In the genomic region with DNA sequence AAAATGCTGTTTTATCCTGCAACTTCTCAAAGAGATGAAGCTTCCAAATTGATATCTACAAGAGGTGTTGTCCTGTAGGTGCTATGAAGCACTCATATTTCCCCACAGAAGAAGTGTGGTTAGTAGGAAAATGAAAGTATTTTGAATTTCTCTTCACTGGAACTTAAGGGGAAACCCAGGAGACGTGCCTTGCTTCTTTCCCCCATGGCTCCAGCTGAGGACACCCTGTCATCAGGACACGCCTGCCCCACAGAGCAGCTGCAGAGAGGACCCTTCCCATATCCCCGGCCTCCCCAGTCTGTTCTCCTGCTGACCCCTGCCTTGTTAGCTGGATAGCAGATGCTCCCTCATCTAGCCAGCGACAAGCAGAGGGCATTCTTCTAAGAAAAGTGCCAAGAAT, we compare ENCODE assay signal across 10 cellular contexts.
DNase-seq lines count a peak whose midpoint lies in the region; ATAC-seq, FAIRE-seq and TF ChIP-seq lines count a peak whose summit lies in the region.
"Had no signal": no experiment of that assay in that cellular context is flagged by ENCODE, and none has a peak within 500 bp of the region (broad histone marks: within the 10 kb centered on the region; RNA-seq: fewer than 3 reads in every experiment).

No MANE protein-coding gene starts in this region.

- peaks cover 17% of the 10 kb centered on the region for H3K4me1 ChIP-seq in OCI-LY3 (ENCODE audit: low read length)
- peaks cover 8% of the 10 kb centered on the region for H3K4me1 ChIP-seq in effector memory CD4-positive, alpha-beta T cell (ENCODE audit: control insufficient read depth, insufficient read depth, low read length, poor library complexity, severe bottlenecking)
- H3K4me1 ChIP-seq in kidney (ENCODE audit: control insufficient read depth in 1 of 2, insufficient read depth in 1 of 2, low read depth in 1 of 2, low read length in 2 of 2), result no peaks in the 10 kb centered on the region
- no peaks in the 10 kb centered on the region for H3K4me1 ChIP-seq in psoas muscle
- H3K4me1 ChIP-seq: suprapubic skin had no signal

- TF ChIP-seq CTCF in GM12865 (IDR thresholded peaks at IDR 0.05; ENCODE audit: insufficient read depth, low read depth, low read length, missing control alignments) (no peak), OCI-LY3 (IDR thresholded peaks at IDR 0.05; ENCODE audit: low read depth, low read length) (no peak), kidney (IDR thresholded peaks at IDR 0.05; ENCODE audit: borderline replicate concordance, extremely low read depth, insufficient read depth) (no peak), psoas muscle (IDR thresholded peaks at IDR 0.05) (no peak)

- 78 to 86% (median 79%) methylated on average over 4 of the region's 4 CpGs for WGBS in psoas muscle, 3 donors

- peaks cover 76% of the 10 kb centered on the region for H3K27me3 ChIP-seq in OCI-LY3 (ENCODE audit: low read depth, low read length)
- no peaks in the 10 kb centered on the region for H3K27me3 ChIP-seq in effector memory CD4-positive, alpha-beta T cell (replicated peaks; ENCODE audit: control insufficient read depth, insufficient read depth, low read length, poor library complexity, severe bottlenecking)
- H3K27me3 ChIP-seq in psoas muscle (ENCODE audit: insufficient read depth in 3 of 3, low read length in 2 of 3), result peaks cover 0 to 3% (median 0%) of the 10 kb centered on the region in 3 donors
- H3K27me3 ChIP-seq: suprapubic skin had no signal

- no peaks in the 10 kb centered on the region for H3K36me3 ChIP-seq in OCI-LY3 (replicated peaks; ENCODE audit: low read depth, low read length)
- no peaks in the 10 kb centered on the region for H3K36me3 ChIP-seq in effector memory CD4-positive, alpha-beta T cell (ENCODE audit: control insufficient read depth, insufficient read depth, low read length)
- H3K36me3 ChIP-seq in kidney (ENCODE audit: control insufficient read depth in 1 of 2, insufficient read depth in 2 of 2, low read length in 2 of 2), result no peaks in the 10 kb centered on the region
- H3K36me3 ChIP-seq in psoas muscle (ENCODE audit: insufficient read depth in 1 of 2, low read depth in 1 of 2), result no peaks in the 10 kb centered on the region
- H3K36me3 ChIP-seq: suprapubic skin had no signal

- H3K27ac ChIP-seq in OCI-LY3 (ENCODE audit: low read length) (no peak overlapping the region), kidney (ENCODE audit: low read depth in 2 of 2, low read length in 2 of 2) (no peak overlapping the region), psoas muscle (no peak overlapping the region)
- no peak overlapping the region for H3K27ac ChIP-seq in effector memory CD4-positive, alpha-beta T cell (ENCODE audit: insufficient read depth, low read length, poor library complexity, severe bottlenecking)
- H3K27ac ChIP-seq: suprapubic skin had no signal

- FAIRE-seq in kidney (lab: Jason Lieb, UNC), result no peak

- H3K9me3 ChIP-seq in OCI-LY3 (ENCODE audit: insufficient read depth, low read length) (no peaks in the 10 kb centered on the region), kidney (ENCODE audit: control insufficient read depth in 1 of 2, low read length in 2 of 2) (peaks cover 3 to 7% of the 10 kb centered on the region in 2 donors), psoas muscle (no peaks in the 10 kb centered on the region)
- H3K9me3 ChIP-seq in effector memory CD4-positive, alpha-beta T cell (ENCODE audit: control insufficient read depth, low read length), result no peaks in the 10 kb centered on the region

- H4K20me1 ChIP-seq in OCI-LY3 (ENCODE audit: insufficient read depth, low read length), result no peaks in the 10 kb centered on the region

- H3K79me2 ChIP-seq in OCI-LY3 (ENCODE audit: low read length), result no peaks in the 10 kb centered on the region

- H3K9ac ChIP-seq in OCI-LY3 (ENCODE audit: low read length) (no peak overlapping the region), kidney (ENCODE audit: low read length in 2 of 2) (no peak overlapping the region)

- H2AFZ ChIP-seq in OCI-LY3 (ENCODE audit: low read depth, low read length), result no peak overlapping the region

- ATAC-seq in GM21723 (IDR thresholded peaks at IDR 0.05; ENCODE audit: unreplicated experiment) (peak; percentile 43), psoas muscle (no peak)
- ATAC-seq: SK-N-SH treated with all-trans-retinoic acid at 6 μM for 48 hours had no signal

- intact Hi-C loops in kidney (cut with DNase I), result no loop called here
- intact Hi-C loops in psoas muscle (cut with DNase I), result no loop called here
- intact Hi-C loops in posterior vena cava (cut with DNase I), result no loop called here

- H3K4me3 ChIP-seq in GM12865 (ENCODE audit: low read depth, low read length), result no peak overlapping the region; the same call in 1 of the 2 replicates
- peak overlapping the region; percentile 58 for H3K4me3 ChIP-seq in OCI-LY3 (ENCODE audit: low read length)
- peak overlapping the region; percentile 39 for H3K4me3 ChIP-seq in effector memory CD4-positive, alpha-beta T cell (ENCODE audit: insufficient read depth, low read depth, low read length, poor library complexity, severe bottlenecking)
- no peak overlapping the region for H3K4me3 ChIP-seq in kidney (ENCODE audit: low read length in 2 of 2)
- no peak overlapping the region for H3K4me3 ChIP-seq in psoas muscle
- H3K4me3 ChIP-seq: suprapubic skin had no signal

- H3K4me2 ChIP-seq in OCI-LY3 (ENCODE audit: low read length), result peak overlapping the region; percentile 53

- DNase-seq in GM12865 (ENCODE audit: low read depth) (peak; percentile 75), kidney (no peak), AG08395 (ENCODE audit: low spot score) (no peak), psoas muscle (no peak), posterior vena cava (ENCODE audit: low spot score) (no peak)
- DNase-seq in effector memory CD4-positive, alpha-beta T cell, result no peak

Comparison
In these comparisons a context has a peak if more than half of its experiments do, and no peak if none do; other contexts are left out.
1. H3K4me3 ChIP-seq: peak in OCI-LY3 (single experiment) and effector memory CD4-positive, alpha-beta T cell (single experiment); none in GM12865 (single experiment), kidney (0 of 2) and psoas muscle (single experiment).